ENCODE assay signal across 19 cellular contexts in genomic region chr1:41965-42470, GRCh38. TPM values are rescaled to one million over a fixed set of nuclear protein-coding genes. Genes with fewer than 3 reads are reported as not detected.
"Had no signal": no experiment of that assay in that cellular context is flagged by ENCODE, and none has a peak within 500 bp of the region (broad histone marks: within the 10 kb centered on the region; RNA-seq: fewer than 3 reads in every experiment).

No MANE protein-coding gene starts in this region.

RNA-seq across cellular contexts. Expression of gene OR4F5, which starts 23.2 kb away (rescaled TPM):
- total RNA-seq: activated naive CD4-positive, alpha-beta T cell treated with anti-CD3 and anti-CD28 coated beads for 36 hours; activated naive CD4-positive, alpha-beta T cell treated with anti-CD3 and anti-CD28 coated beads, Interleukin-2, amount 50 U/mL, for 72 hours; activated naive CD8-positive, alpha-beta T cell treated with anti-CD3 and anti-CD28 coated beads for 36 hours; activated naive CD8-positive, alpha-beta T cell treated with anti-CD3 and anti-CD28 coated beads, Interleukin-2, amount 10 ng/mL, durations not matched to agents 7 days and 5 days; activated T-cell treated with anti-CD3 and anti-CD28 coated beads, Interleukin-2, amount 50 U/mL, for 4 hours; activated T-cell treated with anti-CD3 and anti-CD28 coated beads, Interleukin-2, amount 50 U/mL, for 72 hours; activated T-helper 1 cell treated with anti-CD3 and anti-CD28 coated beads, Interleukin-12 subunit alpha, Interleukin-12 subunit beta, Interleukin-2, Interleukin-4 antibody, amounts not matched to agents 30 ng/mL and 10 ng/mL and 1 ng/mL, durations not matched to agents 14 hours and 24 hours and 36 hours; activated T-helper 17 cell treated with anti-CD3 and anti-CD28 coated beads, Interleukin-2, amount 50 U/mL, for 72 hours; activated T-helper 2 cell treated with anti-CD3 and anti-CD28 coated beads, Interferon-gamma antibody, Interleukin-2, Interleukin-4, amounts not matched to agents 10 μg/mL and 5 μg/mL and 100 μg/mL, durations not matched to agents 14 hours and 24 hours and 36 hours; adrenal gland; aorta; ascending aorta; astrocyte; body of pancreas; breast epithelium; bronchial epithelial cell; cardiac muscle cell; cardiac septum had no signal
- polyA plus RNA-seq: adipose tissue, adrenal gland, aorta, cardiac muscle cell had no signal
